ENCODE assay signal across 11 cellular contexts in the genomic region with DNA sequence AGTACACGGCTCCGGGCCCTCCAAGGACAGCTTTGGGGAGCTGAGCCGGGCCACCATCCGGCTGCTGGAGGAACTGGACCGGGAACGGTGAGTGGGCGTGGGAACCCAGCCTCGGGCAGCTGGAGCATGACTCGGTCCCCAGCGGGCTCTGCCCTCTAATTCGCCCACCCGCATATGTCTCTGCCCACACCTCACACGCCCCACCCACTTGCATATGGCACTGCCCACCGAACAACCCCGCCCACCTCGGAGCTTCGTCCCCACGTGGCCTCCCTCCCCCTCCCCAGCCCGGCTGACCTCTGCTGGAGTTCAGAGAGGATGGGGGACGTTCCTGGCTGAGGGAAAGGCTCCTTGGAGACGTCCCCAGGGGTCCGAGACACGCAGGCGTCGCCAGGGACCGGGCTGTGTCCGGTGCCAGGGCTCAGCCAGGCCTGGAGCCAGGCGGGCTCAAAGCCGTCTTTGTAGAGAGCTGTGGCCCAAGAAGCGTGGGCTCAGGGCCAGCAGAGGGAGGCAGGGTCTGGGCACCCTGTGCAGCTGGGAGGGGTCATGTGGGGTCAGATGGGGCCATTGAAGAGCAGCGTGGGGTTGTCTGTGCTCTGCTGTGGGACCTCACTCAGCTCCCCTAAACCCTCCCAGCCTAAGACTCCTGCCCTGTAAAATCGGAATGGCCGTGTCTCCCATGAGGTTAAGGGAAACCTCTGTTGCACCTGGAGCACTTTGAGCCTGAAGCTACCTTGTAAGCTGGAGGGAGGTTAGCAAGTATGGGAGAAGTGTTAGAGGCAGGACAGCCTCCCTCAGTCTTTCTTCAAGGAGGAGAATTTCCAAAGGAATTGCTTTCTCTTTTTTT. TPM values are rescaled to one million over a fixed set of nuclear protein-coding genes. Genes with fewer than 3 reads are reported as not detected.
DNase-seq lines count a peak whose midpoint lies in the region; ATAC-seq and TF ChIP-seq lines count a peak whose summit lies in the region.
"Had no signal": no experiment of that assay in that cellular context is flagged by ENCODE, and none has a peak within 500 bp of the region (broad histone marks: within the 10 kb centered on the region; RNA-seq: fewer than 3 reads in every experiment).

No MANE protein-coding gene starts in this region.

- no peak for ATAC-seq in HG02610 (IDR thresholded peaks at IDR 0.05; ENCODE audit: unreplicated experiment)

- intact Hi-C loops in ascending aorta (cut with DNase I): no loop called here

- DNase-seq in AG10803 (ENCODE audit: low read depth) (peak; percentile 27), ascending aorta (ENCODE audit: low spot score in 2 of 2) (no peak), left kidney (ENCODE audit: low read depth, low spot score) (peak; percentile 67), GDM1 (lab: John Stamatoyannopoulos, UW) (no peak), NCI-H2081 treated with DMSO at 0.1 percent for 48 hours (lab: John Stamatoyannopoulos, UW) (no peak), islet precursor cell (no peak)
- DNase-seq: Kasumi-1, transverse colon had no signal

- peaks cover 48% of the 10 kb centered on the region for H3K27me3 ChIP-seq in ascending aorta

- H3K9me3 ChIP-seq in HEK293 (ENCODE audit: control insufficient read depth, insufficient read depth, low read depth, low read length) (no peaks in the 10 kb centered on the region), ascending aorta (no peaks in the 10 kb centered on the region)
- H3K9me3 ChIP-seq: HAP-1, transverse colon had no signal

- CTCF ChIA-PET in HEK293 (lab: Yijun Ruan, JAX): interaction anchor here (0.9 to 3.3 kb wide), 3 partner anchors 9 to 15 kb away, joined by 3 to 21 read pairs (median 3); no protein-coding TSS in a partner anchor

- H3K4me3 ChIP-seq in AG10803 (ENCODE audit: low read length) (no peak overlapping the region), HEK293 (ENCODE audit: low read depth, low read length) (no peak overlapping the region), ascending aorta (peak overlapping the region in 1 of 2 donors; percentile 17)
- H3K4me3 ChIP-seq: HAP-1, transverse colon had no signal

- TF ChIP-seq CTCF in AG10803 (conservative IDR thresholded peaks at IDR 0.05; ENCODE audit: low read length) (no peak), HEK293 (tag by site-specific recombination; IDR thresholded peaks at IDR 0.05) (no peak), ascending aorta (IDR thresholded peaks at IDR 0.05) (peak in 2 of 3 experiments; percentile 7 to 21)

- H3K36me3 ChIP-seq in HEK293 (ENCODE audit: control insufficient read depth in 2 of 2, insufficient read depth in 1 of 2, low read length in 2 of 2): no peaks in the 10 kb centered on the region
- H3K36me3 ChIP-seq in ascending aorta: no peaks in the 10 kb centered on the region
- H3K36me3 ChIP-seq: HAP-1, transverse colon had no signal

- no peaks in the 10 kb centered on the region for H3K4me1 ChIP-seq in HEK293 (ENCODE audit: control insufficient read depth, insufficient read depth, low read length)
- peaks cover 11 to 14% of the 10 kb centered on the region in 2 donors for H3K4me1 ChIP-seq in ascending aorta

- POLR2A ChIA-PET in HEK293 (lab: Yijun Ruan, JAX): interaction anchor here (0.8 to 2.1 kb wide), 3 partner anchors 10 to 13 kb away, joined by 4 to 10 read pairs (median 4); no protein-coding TSS in a partner anchor

- H3K27ac ChIP-seq in HEK293 (ENCODE audit: extremely low read depth, low read depth, low read length): no peak overlapping the region
- H3K27ac ChIP-seq in ascending aorta: no peak overlapping the region
- H3K27ac ChIP-seq: transverse colon had no signal

TF ChIP-seq in HEK293, 187 proteins besides CTCF, POLR2A, EP300 and RAD21 (continues in another document):
- TF ChIP-seq WT1 (tag by site-specific recombination; IDR thresholded peaks at IDR 0.05) (no peak; the same call in 1 of the 2 replicates), SP3 (tag by site-specific recombination; IDR thresholded peaks at IDR 0.05) (peak; percentile 70), ZNF341 (tag by site-specific recombination; IDR thresholded peaks at IDR 0.05; ENCODE audit: low read depth) (peak; percentile 35; the same call in 1 of the 2 replicates), KLF1 (tag by site-specific recombination; IDR thresholded peaks at IDR 0.05) (peak; percentile 54), ZNF394 (tag by site-specific recombination; IDR thresholded peaks at IDR 0.05; ENCODE audit: borderline replicate concordance) (peak; percentile 27; the same call in 1 of the 2 replicates), KLF16 (tag by site-specific recombination; IDR thresholded peaks at IDR 0.05) (peak; percentile 22; the same call in 1 of the 2 replicates), BCL11B (tag by site-specific recombination; IDR thresholded peaks at IDR 0.05; ENCODE audit: low read depth) (0 out of 2 replicates have a peak, but pooled peaks have one; percentile 43), ZNF335 (tag by site-specific recombination; conservative IDR thresholded peaks at IDR 0.05) (peak; percentile 55), ZBTB48 (tag by site-specific recombination; IDR thresholded peaks at IDR 0.05) (peak; percentile 88), KLF9 (tag by site-specific recombination; IDR thresholded peaks at IDR 0.05; ENCODE audit: low read depth) (peak; percentile 92), ZNF658 (tag by site-specific recombination; IDR thresholded peaks at IDR 0.05) (no peak), EGR2 (tag by site-specific recombination; IDR thresholded peaks at IDR 0.05; ENCODE audit: low read depth) (peak; percentile 97)
- TF ChIP-seq, protein P1, sequence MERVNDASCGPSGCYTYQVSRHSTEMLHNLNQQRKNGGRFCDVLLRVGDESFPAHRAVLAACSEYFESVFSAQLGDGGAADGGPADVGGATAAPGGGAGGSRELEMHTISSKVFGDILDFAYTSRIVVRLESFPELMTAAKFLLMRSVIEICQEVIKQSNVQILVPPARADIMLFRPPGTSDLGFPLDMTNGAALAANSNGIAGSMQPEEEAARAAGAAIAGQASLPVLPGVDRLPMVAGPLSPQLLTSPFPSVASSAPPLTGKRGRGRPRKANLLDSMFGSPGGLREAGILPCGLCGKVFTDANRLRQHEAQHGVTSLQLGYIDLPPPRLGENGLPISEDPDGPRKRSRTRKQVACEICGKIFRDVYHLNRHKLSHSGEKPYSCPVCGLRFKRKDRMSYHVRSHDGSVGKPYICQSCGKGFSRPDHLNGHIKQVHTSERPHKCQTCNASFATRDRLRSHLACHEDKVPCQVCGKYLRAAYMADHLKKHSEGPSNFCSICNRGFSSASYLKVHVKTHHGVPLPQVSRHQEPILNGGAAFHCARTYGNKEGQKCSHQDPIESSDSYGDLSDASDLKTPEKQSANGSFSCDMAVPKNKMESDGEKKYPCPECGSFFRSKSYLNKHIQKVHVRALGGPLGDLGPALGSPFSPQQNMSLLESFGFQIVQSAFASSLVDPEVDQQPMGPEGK (tag by site-specific recombination; IDR thresholded peaks at IDR 0.05): peak; percentile 48
- TF ChIP-seq, protein P2, sequence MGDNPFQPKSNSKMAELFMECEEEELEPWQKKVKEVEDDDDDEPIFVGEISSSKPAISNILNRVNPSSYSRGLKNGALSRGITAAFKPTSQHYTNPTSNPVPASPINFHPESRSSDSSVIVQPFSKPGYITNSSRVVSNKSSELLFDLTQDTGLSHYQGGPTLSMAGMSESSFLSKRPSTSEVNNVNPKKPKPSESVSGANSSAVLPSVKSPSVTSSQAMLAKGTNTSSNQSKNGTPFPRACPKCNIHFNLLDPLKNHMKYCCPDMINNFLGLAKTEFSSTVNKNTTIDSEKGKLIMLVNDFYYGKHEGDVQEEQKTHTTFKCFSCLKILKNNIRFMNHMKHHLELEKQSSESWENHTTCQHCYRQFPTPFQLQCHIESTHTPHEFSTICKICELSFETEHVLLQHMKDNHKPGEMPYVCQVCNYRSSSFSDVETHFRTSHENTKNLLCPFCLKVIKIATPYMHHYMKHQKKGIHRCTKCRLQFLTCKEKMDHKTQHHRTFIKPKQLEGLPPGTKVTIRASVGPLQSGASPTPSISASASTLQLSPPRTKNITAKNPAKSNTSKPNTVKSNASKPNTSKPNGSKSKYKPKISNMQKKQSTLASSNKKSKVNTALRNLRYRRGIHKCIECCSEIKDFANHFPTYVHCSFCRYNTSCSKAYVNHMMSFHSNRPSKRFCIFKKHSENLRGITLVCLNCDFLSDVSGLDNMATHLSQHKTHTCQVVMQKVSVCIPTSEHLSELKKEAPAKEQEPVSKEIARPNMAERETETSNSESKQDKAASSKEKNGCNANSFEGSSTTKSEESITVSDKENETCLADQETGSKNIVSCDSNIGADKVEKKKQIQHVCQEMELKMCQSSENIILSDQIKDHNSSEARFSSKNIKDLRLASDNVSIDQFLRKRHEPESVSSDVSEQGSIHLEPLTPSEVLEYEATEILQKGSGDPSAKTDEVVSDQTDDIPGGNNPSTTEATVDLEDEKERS (tag by site-specific recombination; IDR thresholded peaks at IDR 0.05): peak; percentile 17; the same call in 1 of the 2 replicates
- TF ChIP-seq, protein P3, sequence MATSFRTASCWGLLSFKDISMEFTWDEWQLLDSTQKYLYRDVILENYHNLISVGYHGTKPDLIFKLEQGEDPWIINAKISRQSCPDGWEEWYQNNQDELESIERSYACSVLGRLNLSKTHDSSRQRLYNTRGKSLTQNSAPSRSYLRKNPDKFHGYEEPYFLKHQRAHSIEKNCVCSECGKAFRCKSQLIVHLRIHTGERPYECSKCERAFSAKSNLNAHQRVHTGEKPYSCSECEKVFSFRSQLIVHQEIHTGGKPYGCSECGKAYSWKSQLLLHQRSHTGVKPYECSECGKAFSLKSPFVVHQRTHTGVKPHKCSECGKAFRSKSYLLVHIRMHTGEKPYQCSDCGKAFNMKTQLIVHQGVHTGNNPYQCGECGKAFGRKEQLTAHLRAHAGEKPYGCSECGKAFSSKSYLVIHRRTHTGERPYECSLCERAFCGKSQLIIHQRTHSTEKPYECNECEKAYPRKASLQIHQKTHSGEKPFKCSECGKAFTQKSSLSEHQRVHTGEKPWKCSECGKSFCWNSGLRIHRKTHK (tag by site-specific recombination; IDR thresholded peaks at IDR 0.05): no peak
- TF ChIP-seq, protein P4, sequence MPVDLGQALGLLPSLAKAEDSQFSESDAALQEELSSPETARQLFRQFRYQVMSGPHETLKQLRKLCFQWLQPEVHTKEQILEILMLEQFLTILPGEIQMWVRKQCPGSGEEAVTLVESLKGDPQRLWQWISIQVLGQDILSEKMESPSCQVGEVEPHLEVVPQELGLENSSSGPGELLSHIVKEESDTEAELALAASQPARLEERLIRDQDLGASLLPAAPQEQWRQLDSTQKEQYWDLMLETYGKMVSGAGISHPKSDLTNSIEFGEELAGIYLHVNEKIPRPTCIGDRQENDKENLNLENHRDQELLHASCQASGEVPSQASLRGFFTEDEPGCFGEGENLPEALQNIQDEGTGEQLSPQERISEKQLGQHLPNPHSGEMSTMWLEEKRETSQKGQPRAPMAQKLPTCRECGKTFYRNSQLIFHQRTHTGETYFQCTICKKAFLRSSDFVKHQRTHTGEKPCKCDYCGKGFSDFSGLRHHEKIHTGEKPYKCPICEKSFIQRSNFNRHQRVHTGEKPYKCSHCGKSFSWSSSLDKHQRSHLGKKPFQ (tag by site-specific recombination; IDR thresholded peaks at IDR 0.05): no peak

RNA-seq across cellular contexts. Expression of a gene that starts 3.8 kb away (rescaled TPM):
- not detected for total RNA-seq in ascending aorta

RNA-seq across cellular contexts. Expression of a gene that starts 15.6 kb away (rescaled TPM):
- total RNA-seq in ascending aorta: 3,111 TPM

RNA-seq across cellular contexts. Expression of a gene that starts 25.3 kb away (rescaled TPM):
- 32.7 TPM for total RNA-seq in ascending aorta

RNA-seq across cellular contexts. Expression of a gene that starts 36.4 kb away (rescaled TPM):
- total RNA-seq in ascending aorta: 1.5 TPM

RNA-seq across cellular contexts. Expression of a gene that starts 37.2 kb away (rescaled TPM):
- 3.2 TPM for total RNA-seq in ascending aorta

Comparison
In these comparisons a context has a peak if more than half of its experiments do, and no peak if none do; other contexts are left out.
1. DNase-seq: peak in AG10803 (single experiment) and left kidney (single experiment); none in ascending aorta (0 of 2), GDM1 (single experiment), NCI-H2081 treated with DMSO at 0.1 percent for 48 hours (single experiment) and islet precursor cell (single experiment).
2. CTCF ChIP-seq: peak in ascending aorta (2 of 3); none in AG10803 (single experiment) and HEK293 (single experiment).